8 cellular contexts compared by ENCODE assay signal in genomic region chr4:36242629-36243354, GRCh38.
A peak's percentile ranks its signal among the peaks of the same experiment; 100 is the strongest.
DNase-seq lines count a peak whose midpoint lies in the region; ATAC-seq lines count a peak whose summit lies in the region.

No MANE protein-coding gene starts in this region.

- H3K27me3 Mint-ChIP-seq in stimulated activated naive CD8-positive, alpha-beta T cell treated with anti-CD3 and anti-CD28 coated beads, Interleukin-15, Interleukin-2, amounts not matched to agents 100 ng/mL and 50 ng/mL, for 24 hours = no peaks in the 10 kb centered on the region

- no peaks in the 10 kb centered on the region for H3K4me1 ChIP-seq in mucosa of stomach (ENCODE audit: control insufficient read depth, insufficient read depth, low read length)

- peak overlapping the region; percentile 72 for H3K27ac Mint-ChIP-seq in stimulated activated naive CD8-positive, alpha-beta T cell treated with anti-CD3 and anti-CD28 coated beads, Interleukin-15, Interleukin-2, amounts not matched to agents 100 ng/mL and 50 ng/mL, for 24 hours

- no peak for DNase-seq in stimulated activated naive CD8-positive, alpha-beta T cell treated with anti-CD3 and anti-CD28 coated beads, Interleukin-15, Interleukin-2, amounts not matched to agents 100 U/mL and 50 U/mL, for 24 hours
- peak in 2 of 61 donors; percentile 9 to 40 for DNase-seq in caudate nucleus (lab: John Stamatoyannopoulos, UW)
- no peak for DNase-seq in NCI-H2196 treated with DMSO at 0.1 percent for 48 hours (lab: John Stamatoyannopoulos, UW; ENCODE audit: unreplicated experiment)
- DNase-seq in stimulated activated CD8-positive, alpha-beta memory T cell treated with anti-CD3 and anti-CD28 coated beads, Interleukin-4, amount 100 ng/mL, for 48 hours = no peak
- DNase-seq in kidney tubule cell (ENCODE audit: low spot score) = no peak

- H3K9me3 ChIP-seq in mucosa of stomach (ENCODE audit: control insufficient read depth, low read length) = no peaks in the 10 kb centered on the region

- H3K4me3 ChIP-seq in mucosa of stomach (ENCODE audit: low read length) = no peak overlapping the region

- peak overlapping the region; percentile 83 for H3K4me3 Mint-ChIP-seq in stimulated activated naive CD8-positive, alpha-beta T cell treated with anti-CD3 and anti-CD28 coated beads, Interleukin-15, Interleukin-2, amounts not matched to agents 100 ng/mL and 50 ng/mL, for 24 hours

- no peaks in the 10 kb centered on the region for H3K36me3 ChIP-seq in mucosa of stomach (ENCODE audit: control insufficient read depth, insufficient read depth, low read length)

- no peaks in the 10 kb centered on the region for H3K27me3 ChIP-seq in mucosa of stomach (ENCODE audit: control insufficient read depth, insufficient read depth, low read length)

- H3K36me3 Mint-ChIP-seq in stimulated activated naive CD8-positive, alpha-beta T cell treated with anti-CD3 and anti-CD28 coated beads, Interleukin-15, Interleukin-2, amounts not matched to agents 100 ng/mL and 50 ng/mL, for 24 hours (ENCODE audit: low read depth) = peaks cover 22% of the 10 kb centered on the region

- peak overlapping the region; percentile 95 for H3K27ac ChIP-seq in caudate nucleus (ENCODE audit: low read depth, low read length)

- no peak for ATAC-seq in stimulated activated naive CD8-positive, alpha-beta T cell treated with anti-CD3 and anti-CD28 coated beads, Interleukin-15, Interleukin-2, amounts not matched to agents 100 U/mL and 50 U/mL, for 24 hours
- ATAC-seq in GM21381 (IDR thresholded peaks at IDR 0.05; ENCODE audit: unreplicated experiment) = no peak

- H3K4me1 Mint-ChIP-seq in stimulated activated naive CD8-positive, alpha-beta T cell treated with anti-CD3 and anti-CD28 coated beads, Interleukin-15, Interleukin-2, amounts not matched to agents 100 ng/mL and 50 ng/mL, for 24 hours (ENCODE audit: low read depth) = peaks cover 60% of the 10 kb centered on the region

- H3K9ac ChIP-seq in mucosa of stomach (ENCODE audit: low read length) = peak overlapping the region; percentile 96

- H3K9me3 Mint-ChIP-seq in stimulated activated naive CD8-positive, alpha-beta T cell treated with anti-CD3 and anti-CD28 coated beads, Interleukin-15, Interleukin-2, amounts not matched to agents 100 ng/mL and 50 ng/mL, for 24 hours = peaks cover 7% of the 10 kb centered on the region
